In the genomic region with DNA sequence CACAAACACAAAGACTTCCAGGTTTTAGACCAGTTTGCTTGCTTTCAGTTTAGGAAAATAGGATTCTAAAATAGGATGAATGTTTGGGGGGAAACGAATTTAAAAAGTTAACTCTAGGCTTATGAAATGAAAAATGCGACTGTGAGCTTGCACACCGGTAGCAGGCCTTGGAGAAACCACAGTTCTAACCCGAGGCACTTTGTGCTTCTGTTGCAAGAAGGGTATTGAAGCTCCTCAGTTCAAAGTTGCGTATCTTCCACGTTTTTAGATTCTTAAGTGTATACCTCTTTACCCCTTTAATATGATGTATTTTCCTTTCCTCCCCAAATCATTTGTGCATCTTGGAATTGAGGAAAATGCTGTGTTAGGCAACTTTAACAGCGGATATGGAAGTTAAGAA, we compare ENCODE assay signal across 11 cellular contexts. TPM values are rescaled to one million over a fixed set of nuclear protein-coding genes. Genes with fewer than 3 reads are reported as not detected.
DNase-seq lines count a peak whose midpoint lies in the region; ATAC-seq and TF ChIP-seq lines count a peak whose summit lies in the region.
"Had no signal": no experiment of that assay in that cellular context is flagged by ENCODE, and none has a peak within 500 bp of the region (broad histone marks: within the 10 kb centered on the region; RNA-seq: fewer than 3 reads in every experiment).

No MANE protein-coding gene starts in this region.

- H3K9me3 Mint-ChIP-seq in activated naive CD4-positive, alpha-beta T cell treated with anti-CD3 and anti-CD28 coated beads for 36 hours = no peaks in the 10 kb centered on the region
- no peaks in the 10 kb centered on the region for H3K9me3 Mint-ChIP-seq in activated T-helper 17 cell treated with anti-CD3 and anti-CD28 coated beads, Interleukin-2, amount 50 U/mL, for 72 hours

- H3K36me3 ChIP-seq in kidney epithelial cell (ENCODE audit: control insufficient read depth, insufficient read depth, low read length) (no peaks in the 10 kb centered on the region), transverse colon (no peaks in the 10 kb centered on the region)
- H3K36me3 ChIP-seq: pancreas, vagina had no signal

- peaks cover 40% of the 10 kb centered on the region for H3K36me3 Mint-ChIP-seq in activated naive CD4-positive, alpha-beta T cell treated with anti-CD3 and anti-CD28 coated beads for 36 hours (ENCODE audit: low read depth)
- H3K36me3 Mint-ChIP-seq in activated T-helper 17 cell treated with anti-CD3 and anti-CD28 coated beads, Interleukin-2, amount 50 U/mL, for 72 hours (ENCODE audit: low read depth) = peaks cover 6% of the 10 kb centered on the region

- TF ChIP-seq EP300 in transverse colon (IDR thresholded peaks at IDR 0.05; ENCODE audit: low read depth) = no peak

- intact Hi-C loops in activated naive CD4-positive, alpha-beta T cell treated with anti-CD3 and anti-CD28 coated beads for 36 hours (cut with micrococcal nuclease) = loop anchor here (1.0 to 2.0 kb wide), 6 partner anchors 8 to 273 kb away; no protein-coding TSS in a partner anchor
- intact Hi-C loops in transverse colon (cut with DNase I; ENCODE audit: low total_unique reads) = loop anchor here (2.0 kb wide), 1 partner anchor 127 kb away; no protein-coding TSS in a partner anchor

- CTCF ChIA-PET in activated naive CD4-positive, alpha-beta T cell treated with anti-CD3 and anti-CD28 coated beads for 36 hours (lab: Charles Lee) = interaction anchor here (0.5 to 3.2 kb wide), 6 partner anchors 50 to 270 kb away, joined by 3 to 23 read pairs (median 3); no protein-coding TSS in a partner anchor

- peaks cover 62% of the 10 kb centered on the region for H3K4me1 Mint-ChIP-seq in activated naive CD4-positive, alpha-beta T cell treated with anti-CD3 and anti-CD28 coated beads for 36 hours (ENCODE audit: low read depth)
- peaks cover 57% of the 10 kb centered on the region for H3K4me1 Mint-ChIP-seq in activated T-helper 17 cell treated with anti-CD3 and anti-CD28 coated beads, Interleukin-2, amount 50 U/mL, for 72 hours

- in situ Hi-C loops in transverse colon (cut with MboI; ENCODE audit: low pct_ligation_motif_present in 1 of 4, low pct_unique_long_range_greater_than_20kb in 1 of 4, low sequenced_read_pairs in 3 of 4) = no loop called here
- in situ Hi-C loops in GM13976 (cut with MboI; ENCODE audit: low sequenced_read_pairs, unreplicated experiment) = no loop called here

- DNase-seq in activated naive CD4-positive, alpha-beta T cell treated with anti-CD3 and anti-CD28 coated beads for 36 hours = peak; percentile 17
- DNase-seq in activated naive CD4-positive, alpha-beta T cell treated with Interleukin-2 at 50 U/mL for 16 hours = no peak
- DNase-seq in kidney epithelial cell (ENCODE audit: low read depth) = no peak
- no peak for DNase-seq in transverse colon
- DNase-seq in stimulated activated CD4-positive, alpha-beta T cell treated with anti-CD3 and anti-CD28 coated beads, Interleukin-4, amount 100 ng/mL, for 24 hours = no peak
- no peak for DNase-seq in GM13976 (ENCODE audit: low spot score)
- DNase-seq: effector CD4-positive, alpha-beta T cell; pancreas had no signal

- H3K27me3 Mint-ChIP-seq in activated naive CD4-positive, alpha-beta T cell treated with anti-CD3 and anti-CD28 coated beads for 36 hours (ENCODE audit: low read depth) = no peaks in the 10 kb centered on the region
- no peaks in the 10 kb centered on the region for H3K27me3 Mint-ChIP-seq in activated T-helper 17 cell treated with anti-CD3 and anti-CD28 coated beads, Interleukin-2, amount 50 U/mL, for 72 hours

- peak overlapping the region; percentile 42 for H3K27ac Mint-ChIP-seq in activated naive CD4-positive, alpha-beta T cell treated with anti-CD3 and anti-CD28 coated beads for 36 hours
- peak overlapping the region; percentile 96 for H3K27ac Mint-ChIP-seq in activated T-helper 17 cell treated with anti-CD3 and anti-CD28 coated beads, Interleukin-2, amount 50 U/mL, for 72 hours

- TF ChIP-seq CTCF in kidney epithelial cell (IDR thresholded peaks at IDR 0.05; ENCODE audit: insufficient read depth, low read length, poor library complexity, severe bottlenecking) (no peak), transverse colon (IDR thresholded peaks at IDR 0.05) (no peak), GM13976 (IDR thresholded peaks at IDR 0.05; ENCODE audit: borderline replicate concordance, control extremely low read depth, extremely low read depth, insufficient read depth, missing control alignments) (no peak)

- no peak for ATAC-seq in activated T-helper 17 cell treated with anti-CD3 and anti-CD28 coated beads, Interleukin-2, amount 50 U/mL, for 72 hours (replicated peaks)
- ATAC-seq in GM18520 (IDR thresholded peaks at IDR 0.05; ENCODE audit: unreplicated experiment) = no peak

- H3K4me1 ChIP-seq in transverse colon = peaks cover 18 to 70% (median 61%) of the 10 kb centered on the region in 4 donors

- no peaks in the 10 kb centered on the region for H3K9me3 ChIP-seq in transverse colon
- H3K9me3 ChIP-seq: pancreas, vagina had no signal

- no peak for TF ChIP-seq POLR2A in transverse colon (IDR thresholded peaks at IDR 0.05)

- H3K27ac ChIP-seq in transverse colon = peak overlapping the region; percentile 88 to 97 (median 95)
- H3K27ac ChIP-seq: vagina had no signal

- H3K27me3 ChIP-seq in kidney epithelial cell (ENCODE audit: control insufficient read depth, insufficient read depth, low read length) (no peaks in the 10 kb centered on the region), transverse colon (no peaks in the 10 kb centered on the region)
- H3K27me3 ChIP-seq: pancreas, vagina had no signal

- H3K4me3 Mint-ChIP-seq in activated naive CD4-positive, alpha-beta T cell treated with anti-CD3 and anti-CD28 coated beads for 36 hours = peak overlapping the region; percentile 88
- peak overlapping the region; percentile 98 for H3K4me3 Mint-ChIP-seq in activated T-helper 17 cell treated with anti-CD3 and anti-CD28 coated beads, Interleukin-2, amount 50 U/mL, for 72 hours

- 51 to 55% methylated on average over 7 of the region's 7 CpGs for WGBS in transverse colon (ENCODE audit: low coverage in 1 of 2), 2 donors

- H3K4me3 ChIP-seq in kidney epithelial cell (ENCODE audit: low read depth, low read length) (peak overlapping the region; percentile 90), transverse colon (peak overlapping the region in 3 of 4 donors; percentile 83 to 91 (median 87))

RNA-seq across cellular contexts. Expression of a gene that starts 2.4 kb away (rescaled TPM):
- 10 to 100 TPM; 78.9 to 80.0 TPM for total RNA-seq in activated naive CD4-positive, alpha-beta T cell treated with anti-CD3 and anti-CD28 coated beads for 36 hours
- total RNA-seq in activated T-helper 17 cell treated with anti-CD3 and anti-CD28 coated beads, Interleukin-2, amount 50 U/mL, for 72 hours = 100 to 1,000 TPM; 131 to 141 TPM
- total RNA-seq in kidney epithelial cell = 32.8 and 34.9 TPM in 2 replicates
- total RNA-seq in transverse colon = 10 to 100 TPM; 27.9 to 59.1 (median 35.6) TPM

RNA-seq across cellular contexts. Expression of a gene that starts 2.4 kb away (rescaled TPM):
- total RNA-seq in activated naive CD4-positive, alpha-beta T cell treated with anti-CD3 and anti-CD28 coated beads for 36 hours = 10 to 100 TPM; 21.2 to 21.7 TPM
- 10 to 100 TPM; 35.5 to 72.2 TPM for total RNA-seq in activated T-helper 17 cell treated with anti-CD3 and anti-CD28 coated beads, Interleukin-2, amount 50 U/mL, for 72 hours
- 11.8 TPM in 2 replicates for total RNA-seq in kidney epithelial cell
- total RNA-seq in transverse colon = 10 to 100 TPM; 12.0 to 32.6 (median 23.9) TPM
